13 cellular contexts compared by ENCODE assay signal in the genomic region with DNA sequence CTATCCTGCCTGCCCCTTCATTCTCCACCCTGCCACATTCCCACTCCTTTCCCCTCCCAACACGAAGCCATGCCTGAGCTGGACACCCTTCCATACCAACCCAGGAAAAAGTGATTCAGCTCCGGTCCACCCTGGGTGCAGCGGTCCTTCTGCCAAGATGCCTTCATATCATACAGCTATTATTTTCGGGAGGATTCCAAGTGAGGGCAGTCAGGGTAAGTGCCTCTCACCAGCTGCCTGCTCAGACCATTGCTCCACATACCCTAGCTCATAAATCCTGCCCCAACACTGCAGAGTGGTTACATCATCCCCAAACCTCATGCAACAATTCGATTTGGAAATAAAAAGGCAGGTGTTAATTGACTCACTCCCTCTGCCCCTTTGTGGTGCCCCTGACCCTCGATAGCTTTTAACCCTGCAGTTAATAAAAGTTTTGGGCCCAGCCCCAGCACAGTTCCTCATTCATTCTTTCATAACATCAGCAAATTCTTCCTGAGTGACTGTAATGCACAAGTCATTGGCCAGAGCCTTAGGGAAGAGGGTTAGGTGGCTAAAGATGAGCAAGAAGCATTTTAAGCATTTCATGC. TPM values are rescaled to one million over a fixed set of nuclear protein-coding genes. Genes with fewer than 3 reads are reported as not detected.
DNase-seq lines count a peak whose midpoint lies in the region; ATAC-seq, FAIRE-seq and TF ChIP-seq lines count a peak whose summit lies in the region.
"Had no signal": no experiment of that assay in that cellular context is flagged by ENCODE, and none has a peak within 500 bp of the region (broad histone marks: within the 10 kb centered on the region; RNA-seq: fewer than 3 reads in every experiment).

No MANE protein-coding gene starts in this region.

- H3K4me3 ChIP-seq in PC-3 (ENCODE audit: low read length) (no peak overlapping the region), epithelial cell of proximal tubule (ENCODE audit: low read depth, low read length) (no peak overlapping the region), psoas muscle (no peak overlapping the region)
- H3K4me3 ChIP-seq: body of pancreas, pancreas had no signal

- FAIRE-seq in frontal cortex (lab: Jason Lieb, UNC): no peak
- FAIRE-seq: pancreas had no signal

- H3K27ac Mint-ChIP-seq in activated CD8-positive, alpha-beta memory T cell treated with anti-CD3 and anti-CD28 coated beads, Interleukin-2, amount 10 ng/mL, durations not matched to agents 7 days and 5 days: no peak overlapping the region
- H3K27ac Mint-ChIP-seq: activated CD8-positive, alpha-beta T cell treated with anti-CD3 and anti-CD28 coated beads, Interleukin-2, amount 10 ng/mL, durations not matched to agents 7 days and 5 days had no signal

- no peaks in the 10 kb centered on the region for H4K20me1 ChIP-seq in PC-3 (ENCODE audit: low read length)

- no peaks in the 10 kb centered on the region for H3K36me3 Mint-ChIP-seq in activated CD8-positive, alpha-beta memory T cell treated with anti-CD3 and anti-CD28 coated beads, Interleukin-2, amount 10 ng/mL, durations not matched to agents 7 days and 5 days

- no peaks in the 10 kb centered on the region for H3F3A ChIP-seq in PC-3 (ENCODE audit: low read length, unreplicated experiment)

- no peaks in the 10 kb centered on the region for H3K79me2 ChIP-seq in PC-3 (ENCODE audit: low read length)

- no TSS peak for BruUV-seq in PC-3 (replicated peaks; lab: Mats Ljungman, UMichigan)

- H3K4me1 ChIP-seq in PC-3 (ENCODE audit: insufficient read depth, low read length) (peaks cover 21% of the 10 kb centered on the region), psoas muscle (no peaks in the 10 kb centered on the region)
- H3K4me1 ChIP-seq: body of pancreas, pancreas had no signal

- no peak for TF ChIP-seq CTCF in PC-3 (conservative IDR thresholded peaks at IDR 0.05; ENCODE audit: low read depth, low read length)
- no peak for TF ChIP-seq CTCF in epithelial cell of proximal tubule (conservative IDR thresholded peaks at IDR 0.05; ENCODE audit: low read depth, low read length)
- TF ChIP-seq CTCF in psoas muscle (IDR thresholded peaks at IDR 0.05): no peak

- H3K36me3 ChIP-seq in PC-3 (ENCODE audit: low read depth, low read length): no peaks in the 10 kb centered on the region
- H3K36me3 ChIP-seq in psoas muscle (ENCODE audit: insufficient read depth in 1 of 2, low read depth in 1 of 2): no peaks in the 10 kb centered on the region
- H3K36me3 ChIP-seq: pancreas had no signal

- no peaks in the 10 kb centered on the region for H3K9me3 ChIP-seq in PC-3 (ENCODE audit: low read length)
- no peaks in the 10 kb centered on the region for H3K9me3 ChIP-seq in psoas muscle
- H3K9me3 ChIP-seq: body of pancreas, pancreas had no signal

- peak overlapping the region; percentile 19 for H3K27ac ChIP-seq in PC-3 (ENCODE audit: low read length)
- no peak overlapping the region for H3K27ac ChIP-seq in psoas muscle
- H3K27ac ChIP-seq: body of pancreas, pancreas had no signal

- POLR2A ChIA-PET in PC-3 (lab: Charles Lee; ENCODE audit: unreplicated experiment): interaction anchor here (0.8 kb wide), 1 partner anchor 64 kb away, joined by 4 read pairs; no protein-coding TSS in a partner anchor

- no peaks in the 10 kb centered on the region for H3K27me3 ChIP-seq in PC-3 (ENCODE audit: low read length)
- peaks cover 0 to 11% (median 2%) of the 10 kb centered on the region in 3 donors for H3K27me3 ChIP-seq in psoas muscle (ENCODE audit: insufficient read depth in 3 of 3, low read length in 2 of 3)
- H3K27me3 ChIP-seq: body of pancreas, pancreas had no signal

- H3K4me2 ChIP-seq in PC-3 (ENCODE audit: low read length): peak overlapping the region; percentile 37

- no peak overlapping the region for H3K4me3 Mint-ChIP-seq in activated CD8-positive, alpha-beta memory T cell treated with anti-CD3 and anti-CD28 coated beads, Interleukin-2, amount 10 ng/mL, durations not matched to agents 7 days and 5 days
- H3K4me3 Mint-ChIP-seq: activated CD8-positive, alpha-beta T cell treated with anti-CD3 and anti-CD28 coated beads, Interleukin-2, amount 10 ng/mL, durations not matched to agents 7 days and 5 days had no signal

- peaks cover 5% of the 10 kb centered on the region for H3K27me3 Mint-ChIP-seq in activated CD8-positive, alpha-beta memory T cell treated with anti-CD3 and anti-CD28 coated beads, Interleukin-2, amount 10 ng/mL, durations not matched to agents 7 days and 5 days

- peak; percentile 55 for DNase-seq in GM04504 (ENCODE audit: low read depth)
- DNase-seq in PC-3: peak; percentile 100
- peak; percentile 76 for DNase-seq in epithelial cell of proximal tubule (ENCODE audit: low read depth)
- DNase-seq in psoas muscle: peak in 1 of 2 donors; percentile 17
- DNase-seq in activated CD8-positive, alpha-beta memory T cell treated with anti-CD3 and anti-CD28 coated beads, Interleukin-2, amount 10 ng/mL, durations not matched to agents 7 days and 5 days: no peak
- no peak for DNase-seq in NCI-H1694 (lab: John Stamatoyannopoulos, UW)
- no peak for DNase-seq in frontal cortex (ENCODE audit: low spot score in 2 of 2)
- DNase-seq: activated CD8-positive, alpha-beta T cell treated with anti-CD3 and anti-CD28 coated beads, Interleukin-2, amount 10 ng/mL, durations not matched to agents 7 days and 5 days; body of pancreas; hippocampal formation; NK-92 treated with Interleukin-12 subunit alpha and Interleukin-12 subunit beta, amount 100 ng/mL, for 24 hours; pancreas had no signal

- CTCF ChIA-PET in PC-3 (lab: Charles Lee): interaction anchor here (0.7 to 0.8 kb wide), 2 partner anchors 125 to 149 kb away, joined by 3 read pairs; no protein-coding TSS in a partner anchor
- CTCF ChIA-PET in activated CD8-positive, alpha-beta memory T cell treated with anti-CD3 and anti-CD28 coated beads, Interleukin-2, amount 10 ng/mL, durations not matched to agents 7 days and 5 days (lab: Charles Lee): interaction anchor here (1.1 kb wide), 1 partner anchor 16 kb away, joined by 3 read pairs; no protein-coding TSS in a partner anchor

- 29 to 52% (median 43%) methylated on average over 6 of the region's 6 CpGs for WGBS in psoas muscle, 3 donors

- intact Hi-C loops in PC-3 (cut with micrococcal nuclease) (no loop called here), psoas muscle (cut with DNase I) (no loop called here)

- no peaks in the 10 kb centered on the region for H3K4me1 Mint-ChIP-seq in activated CD8-positive, alpha-beta memory T cell treated with anti-CD3 and anti-CD28 coated beads, Interleukin-2, amount 10 ng/mL, durations not matched to agents 7 days and 5 days

- no peaks in the 10 kb centered on the region for H3K9me3 Mint-ChIP-seq in activated CD8-positive, alpha-beta memory T cell treated with anti-CD3 and anti-CD28 coated beads, Interleukin-2, amount 10 ng/mL, durations not matched to agents 7 days and 5 days (ENCODE audit: low read depth)

- H3K9ac ChIP-seq in PC-3 (ENCODE audit: low read length): no peak overlapping the region

- peak overlapping the region; percentile 5 for H2AFZ ChIP-seq in PC-3 (ENCODE audit: low read length)

- H3K9me2 ChIP-seq in PC-3 (replicated peaks; ENCODE audit: low read length): no peaks in the 10 kb centered on the region

- peak; percentile 79 for ATAC-seq in PC-3
- peak; percentile 75 to 96 (median 93) for ATAC-seq in psoas muscle
- no peak for ATAC-seq in GM18867 (IDR thresholded peaks at IDR 0.05; ENCODE audit: unreplicated experiment)
- no peak for ATAC-seq in activated CD8-positive, alpha-beta memory T cell treated with anti-CD3 and anti-CD28 coated beads, Interleukin-2, amount 10 ng/mL, durations not matched to agents 7 days and 5 days
- ATAC-seq: activated CD8-positive, alpha-beta T cell treated with anti-CD3 and anti-CD28 coated beads, Interleukin-2, amount 10 ng/mL, durations not matched to agents 7 days and 5 days; body of pancreas had no signal

RNA-seq across cellular contexts. Expression of gene ZNF503, which starts 42.6 kb away (rescaled TPM):
- total RNA-seq in PC-3 (2014; rRNA removed) (42.3 and 72.1 TPM in 2 replicates), epithelial cell of proximal tubule (8.5 and 9.6 TPM in 2 replicates), psoas muscle (1 to 10 TPM; 2.3 to 5.7 (median 4.7) TPM), frontal cortex (1.6 TPM)
- 1 to 10 TPM; 1.1 to 2.0 (median 1.7) TPM for polyA plus RNA-seq in psoas muscle
- under 1 TPM; 0.35 to 0.80 TPM for total RNA-seq in activated CD8-positive, alpha-beta memory T cell treated with anti-CD3 and anti-CD28 coated beads, Interleukin-2, amount 10 ng/mL, durations not matched to agents 7 days and 5 days

Comparison
In these comparisons a context has a peak if more than half of its experiments do, and no peak if none do; other contexts are left out.
1. DNase-seq: peak in GM04504 (single experiment), PC-3 (single experiment) and epithelial cell of proximal tubule (single experiment); none in activated CD8-positive, alpha-beta memory T cell treated with anti-CD3 and anti-CD28 coated beads, Interleukin-2, amount 10 ng/mL, durations not matched to agents 7 days and 5 days (single experiment), NCI-H1694 (single experiment) and frontal cortex (0 of 2).
2. ATAC-seq: peak in PC-3 (single experiment) and psoas muscle (4 of 4); none in GM18867 (single experiment) and activated CD8-positive, alpha-beta memory T cell treated with anti-CD3 and anti-CD28 coated beads, Interleukin-2, amount 10 ng/mL, durations not matched to agents 7 days and 5 days (single experiment).